In the genomic region with DNA sequence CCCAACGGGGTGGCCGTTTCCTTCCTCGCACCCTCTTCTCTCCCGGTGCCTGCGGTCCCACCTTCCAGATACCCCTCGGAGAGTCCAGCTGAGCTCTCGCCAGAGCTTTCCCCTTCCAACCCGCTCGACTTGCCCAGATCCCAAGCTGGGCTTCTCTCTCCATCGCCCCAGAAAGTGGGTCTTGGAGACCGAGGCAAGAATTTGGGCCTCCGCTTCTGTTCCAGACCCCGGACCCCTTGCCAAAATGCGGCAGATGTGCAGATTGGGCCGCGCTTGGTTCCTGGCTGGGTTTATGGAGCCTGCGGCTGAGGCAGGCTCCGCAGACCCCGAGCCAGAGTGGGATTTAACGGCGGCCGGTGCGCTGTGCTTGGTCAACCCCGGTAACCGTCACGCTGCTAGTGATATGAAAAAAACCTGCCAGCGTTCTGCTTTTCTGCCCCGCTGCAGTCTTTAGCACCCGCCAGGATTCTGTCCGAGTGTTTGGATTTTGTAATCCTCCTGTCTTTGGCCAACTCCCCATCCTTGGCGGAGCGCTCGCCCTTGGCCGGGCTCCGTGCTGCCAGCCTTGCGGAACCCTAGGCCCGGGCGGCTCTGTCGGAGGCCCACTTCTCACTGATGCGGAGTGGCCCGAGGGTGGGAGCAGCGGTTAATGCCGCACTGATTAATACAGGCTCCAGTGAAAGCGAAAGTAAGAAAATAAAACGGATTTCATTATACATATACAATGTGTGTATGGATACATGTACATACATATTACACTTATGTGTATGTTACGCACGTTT, we compare ENCODE assay signal across 8 cellular contexts. TPM values are rescaled to one million over a fixed set of nuclear protein-coding genes. Genes with fewer than 3 reads are reported as not detected.
DNase-seq lines count a peak whose midpoint lies in the region; ATAC-seq and TF ChIP-seq lines count a peak whose summit lies in the region.

No MANE protein-coding gene starts in this region.

- no peak for TF ChIP-seq RAD21 in liver (IDR thresholded peaks at IDR 0.05)

- no peak for TF ChIP-seq CTCF in liver (IDR thresholded peaks at IDR 0.05; ENCODE audit: low read depth, low read length, missing input control)

- peaks cover 0 to 10% (median under 1%) of the 10 kb centered on the region in 4 donors for H3K27me3 ChIP-seq in liver (ENCODE audit: control insufficient read depth in 4 of 4, insufficient read depth in 4 of 4, low read length in 3 of 4)

- 3% methylated on average over 47 of the region's 47 CpGs for WGBS in liver

- H3K36me3 ChIP-seq in liver (ENCODE audit: control insufficient read depth in 4 of 4, insufficient read depth in 3 of 4, low read depth in 1 of 4, low read length in 3 of 4), result peaks cover 0 to 3% (median 0%) of the 10 kb centered on the region in 4 donors

- H3K27ac ChIP-seq in liver (ENCODE audit: low read depth in 1 of 2, low read length in 2 of 2), result peak overlapping the region; percentile 83 to 88

- peaks cover 0 to 6% (median 2%) of the 10 kb centered on the region in 4 donors for H3K9me3 ChIP-seq in liver (ENCODE audit: control insufficient read depth in 4 of 4, low read length in 3 of 4)

- DNase-seq in NCI-H1417 (lab: John Stamatoyannopoulos, UW) (peak; percentile 69 to 75 (median 71)), NCI-H1417 treated with DMSO at 0.1 percent for 48 hours (lab: John Stamatoyannopoulos, UW) (no peak), M059J (ENCODE audit: low read depth) (peak; percentile 66), dedifferentiated amniotic fluid mesenchymal stem cell (ENCODE audit: extremely low spot score) (peak; percentile 44)
- DNase-seq in activated CD4-positive, CD25-positive, alpha-beta regulatory T cell treated with anti-CD3 and anti-CD28 coated beads, Interleukin-2, amount 50 U/mL, for 72 hours, result peak; percentile 57
- peak; percentile 30 to 42 for DNase-seq in stimulated activated CD4-positive, alpha-beta T cell treated with anti-CD3 and anti-CD28 coated beads, Interleukin-4, amount 100 ng/mL, for 4 hours

- H3K4me3 ChIP-seq in liver (ENCODE audit: low read depth in 1 of 3, low read length in 3 of 3), result peak overlapping the region; percentile 34 to 61 (median 59)

- H3K4me1 ChIP-seq in liver (ENCODE audit: control insufficient read depth in 4 of 4, insufficient read depth in 4 of 4, low read length in 3 of 4), result peaks cover 1 to 13% (median 8%) of the 10 kb centered on the region in 4 donors

- ATAC-seq in HG02973 (IDR thresholded peaks at IDR 0.05; ENCODE audit: unreplicated experiment), result no peak

- peak overlapping the region; percentile 74 to 83 for H3K9ac ChIP-seq in liver (ENCODE audit: low read depth in 1 of 2, low read length in 2 of 2)

TF ChIP-seq in liver, 16 proteins besides CTCF, POLR2A, EP300 and RAD21:
- no peak for TF ChIP-seq FOXA2 (IDR thresholded peaks at IDR 0.05)
- no peak for TF ChIP-seq JUND (IDR thresholded peaks at IDR 0.05)
- TF ChIP-seq SP1 (IDR thresholded peaks at IDR 0.05), result no peak
- TF ChIP-seq REST (IDR thresholded peaks at IDR 0.05), result no peak
- TF ChIP-seq GABPA (IDR thresholded peaks at IDR 0.05 in 1 of 2, conservative IDR thresholded peaks at IDR 0.05 in 1 of 2), result no peak
- TF ChIP-seq, protein P1, sequence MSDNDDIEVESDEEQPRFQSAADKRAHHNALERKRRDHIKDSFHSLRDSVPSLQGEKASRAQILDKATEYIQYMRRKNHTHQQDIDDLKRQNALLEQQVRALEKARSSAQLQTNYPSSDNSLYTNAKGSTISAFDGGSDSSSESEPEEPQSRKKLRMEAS (IDR thresholded peaks at IDR 0.05), result no peak
- TF ChIP-seq HNF4G (IDR thresholded peaks at IDR 0.05), result no peak
- TF ChIP-seq, protein P2, sequence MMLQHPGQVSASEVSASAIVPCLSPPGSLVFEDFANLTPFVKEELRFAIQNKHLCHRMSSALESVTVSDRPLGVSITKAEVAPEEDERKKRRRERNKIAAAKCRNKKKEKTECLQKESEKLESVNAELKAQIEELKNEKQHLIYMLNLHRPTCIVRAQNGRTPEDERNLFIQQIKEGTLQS (IDR thresholded peaks at IDR 0.05), result no peak
- TF ChIP-seq TAF1 (conservative IDR thresholded peaks at IDR 0.05), result no peak
- no peak for TF ChIP-seq NR2F2 (IDR thresholded peaks at IDR 0.05)
- no peak for TF ChIP-seq HNF4A (conservative IDR thresholded peaks at IDR 0.05)
- no peak for TF ChIP-seq ZBTB33 (IDR thresholded peaks at IDR 0.05)
- TF ChIP-seq EGR1 (IDR thresholded peaks at IDR 0.05; ENCODE audit: low read depth in 2 of 2), result no peak
TF ChIP-seq in liver: peak in this region for 0.

RNA-seq across cellular contexts. Expression of gene SLFN11, which starts 0.8 kb away (rescaled TPM):
- total RNA-seq in M059J (2014; rRNA removed; shearing (Covaris generic)), result 49.2 and 82.0 TPM in 2 replicates
- total RNA-seq in liver, result 10 to 100 TPM; 10.1 to 18.7 TPM
- 1 to 10 TPM; 1.6 to 2.3 TPM for polyA plus RNA-seq in liver

RNA-seq across cellular contexts. Expression of gene SLFN12, which starts 58.1 kb away (rescaled TPM):
- total RNA-seq in M059J (2014; rRNA removed; shearing (Covaris generic)), result 39.4 and 39.6 TPM in 2 replicates
- total RNA-seq in liver, result 1 to 10 TPM; 3.5 to 5.0 TPM
- polyA plus RNA-seq in liver, result under 1 TPM; 0.91 to 0.93 TPM
